In genomic region chr7:75403455-75404443, GRCh38 we compare ENCODE assay signal across 7 cellular contexts. TPM values are rescaled to one million over a fixed set of nuclear protein-coding genes. Genes with fewer than 3 reads are reported as not detected.
A peak's percentile ranks its signal among the peaks of the same experiment; 100 is the strongest.
DNase-seq lines count a peak whose midpoint lies in the region; ATAC-seq, FAIRE-seq and TF ChIP-seq lines count a peak whose summit lies in the region.
"Not testable (repeated sequence)": the region's sequence is repeated elsewhere in the genome, so short reads cannot be mapped to it uniquely, and the experiment has no call there.

No MANE protein-coding gene starts in this region.

- ATAC-seq in K562 (0 out of 3 replicates have a peak, but pooled peaks have one; percentile 5), Right ventricle myocardium superior (ENCODE audit: poor library complexity) (peak; percentile 82), left cardiac atrium (peak; percentile 21 to 39), left colon (peak; percentile 36), lower lobe of right lung (peak; percentile 92 to 94), pancreas (peak; percentile 88 to 93 (median 90)), upper lobe of left lung (ENCODE audit: low FRiP score in 2 of 2) (peak; percentile 58 to 91)

- H3K27me3 ChIP-seq in K562 (ENCODE audit: control insufficient read depth in 2 of 2, insufficient read depth in 2 of 2, low read length in 2 of 2); lower lobe of right lung (ENCODE audit: low read depth); pancreas; upper lobe of left lung: not testable (repeated sequence)

- not testable (repeated sequence) for H3K4me3 ChIP-seq in K562, lower lobe of right lung, pancreas, upper lobe of left lung

- not testable (repeated sequence) for DNase-seq in K562 (ENCODE audit: extremely low read depth in 1 of 4, low spot score in 3 of 4); Right ventricle myocardium superior; left cardiac atrium; left colon; lower lobe of right lung; pancreas; upper lobe of left lung

- BruUV-seq in K562 (replicated peaks; lab: Mats Ljungman, UMichigan), result not testable (repeated sequence)

- H3K4me2 ChIP-seq in K562 (ENCODE audit: insufficient read depth, low read length), result not testable (repeated sequence)

- not testable (repeated sequence) for H3K9me3 ChIP-seq in K562 (replicated peaks; ENCODE audit: control insufficient read depth, insufficient read depth, low read depth, low read length); lower lobe of right lung; pancreas; upper lobe of left lung

- not testable (repeated sequence) for TF ChIP-seq RAD21 in K562 (CRISPR knock-in tag; conservative IDR thresholded peaks at IDR 0.05 in 1 of 2, IDR thresholded peaks at IDR 0.05 in 1 of 2)

- TF ChIP-seq CTCF in K562 (IDR thresholded peaks at IDR 0.05 in 2 of 3, conservative IDR thresholded peaks at IDR 0.05 in 1 of 3; ENCODE audit: insufficient read depth in 2 of 3, low read depth in 1 of 3, low read length in 3 of 3); lower lobe of right lung (IDR thresholded peaks at IDR 0.05); pancreas (IDR thresholded peaks at IDR 0.05); upper lobe of left lung (IDR thresholded peaks at IDR 0.05): not testable (repeated sequence)

- TF ChIP-seq POLR2A in K562 (conservative IDR thresholded peaks at IDR 0.05); upper lobe of left lung (IDR thresholded peaks at IDR 0.05): not testable (repeated sequence)

- FAIRE-seq in K562 (lab: Jason Lieb, UNC); pancreas (lab: Jason Lieb, UNC): not testable (repeated sequence)

- H3K79me2 ChIP-seq in K562 (ENCODE audit: control insufficient read depth, insufficient read depth, low read length), result not testable (repeated sequence)

- intact Hi-C loops in K562 (cut with micrococcal nuclease); Right ventricle myocardium superior (cut with DNase I); left cardiac atrium (cut with DNase I); left colon (cut with DNase I, micrococcal nuclease); lower lobe of right lung (cut with DNase I); pancreas (cut with DNase I): not testable (repeated sequence)

- CTCF ChIA-PET in K562 (lab: Yijun Ruan, JAX; ENCODE audit: low intra/inter-chr PET ratio), result not testable (repeated sequence)

- POLR2A ChIA-PET in K562 (lab: Yijun Ruan, JAX), result not testable (repeated sequence)

- not testable (repeated sequence) for H3K9ac ChIP-seq in K562 (ENCODE audit: insufficient read depth in 1 of 2, low read depth in 2 of 2, low read length in 2 of 2)

- H2AFZ ChIP-seq in K562 (ENCODE audit: low read depth, low read length), result not testable (repeated sequence)

- H3K36me3 ChIP-seq in K562 (ENCODE audit: control insufficient read depth, insufficient read depth, low read length); lower lobe of right lung; pancreas; upper lobe of left lung: not testable (repeated sequence)

- H4K20me1 ChIP-seq in K562 (replicated peaks; ENCODE audit: control insufficient read depth, insufficient read depth, low read length), result not testable (repeated sequence)

- WGBS in K562 (ENCODE audit: insufficient coverage, low coverage, missing lambda C conversion rate), result no CpG with 5 or more reads among the region's 28 CpGs
- no CpG with 5 or more reads among the region's 28 CpGs for WGBS in pancreas, 2 donors
- no CpG with 5 or more reads among the region's 28 CpGs for WGBS in upper lobe of left lung, 2 donors

- not testable (repeated sequence) for H3K27ac ChIP-seq in K562 (ENCODE audit: extremely low read depth, low read depth, low read length); lower lobe of right lung; pancreas; upper lobe of left lung

- H3K4me1 ChIP-seq in K562 (replicated peaks in 1 of 2; ENCODE audit: control insufficient read depth in 2 of 2, insufficient read depth in 2 of 2, low read length in 2 of 2); lower lobe of right lung; pancreas; upper lobe of left lung: not testable (repeated sequence)

- in situ Hi-C loops in K562 (cut with MboI), result not testable (repeated sequence)

- H3K9me1 ChIP-seq in K562 (ENCODE audit: control insufficient read depth, insufficient read depth, low read length), result not testable (repeated sequence)

- not testable (repeated sequence) for TF ChIP-seq EP300 in K562 (IDR thresholded peaks at IDR 0.05; ENCODE audit: low read length); upper lobe of left lung (IDR thresholded peaks at IDR 0.05)

RNA-seq across cellular contexts. Expression of gene TRIM73, which starts 8.3 kb away (rescaled TPM):
- total RNA-seq in K562 (2011; cell fraction: chromatin; rRNA removed; ENCODE audit: low replicate concordance), result 1.1 and 4.1 TPM in 2 replicates
- 2.1 and 3.0 TPM in 2 replicates for total RNA-seq in K562 (2011; cell fraction: nucleolus; rRNA removed)
- total RNA-seq in K562 (2011; cell fraction: nucleoplasm; rRNA removed), result 1.9 and 2.1 TPM in 2 replicates
- 0.64 and 1.2 TPM in 2 replicates for total RNA-seq in K562 (2014; rRNA removed)
- 0.04 TPM in 1 of 2 replicates, not detected in the other for total RNA-seq in K562 (2014; rRNA removed; fragmentation: Illumina TruSeq; extraction: Trizol)
- 0.41 and 0.80 TPM in 2 replicates for total RNA-seq in K562 (2015; rRNA removed; fragmentation: Illumina TruSeq; extraction: Trizol)
- 1.2 and 1.4 TPM in 2 replicates for total RNA-seq in K562 (2021)
- 0.30 TPM in 1 of 2 replicates, not detected in the other for polyA plus RNA-seq in K562 (2011; rRNA removed)
- polyA plus RNA-seq in K562 (2011; cell fraction: cytosol; rRNA removed), result 0.03 and 0.42 TPM in 2 replicates
- 1.8 and 4.8 TPM in 2 replicates for polyA plus RNA-seq in K562 (2011; cell fraction: nucleus; rRNA removed)
- 0.52 and 4.5 TPM in 2 replicates for polyA plus RNA-seq in K562 (2012)
- 0.15 TPM in 1 of 2 replicates, not detected in the other for polyA plus RNA-seq in K562 (2014; fragmentation: Illumina TruSeq; extraction: Trizol)
- polyA plus RNA-seq in K562 (2014; fragmentation: Nextera tagmentation; extraction: Ambion mirVana), result not detected
- polyA plus RNA-seq in K562 (2014; rRNA removed), result 0.28 and 0.90 TPM in 2 replicates
- 0.14 TPM in 1 of 2 replicates, not detected in the other for polyA minus RNA-seq in K562 (2011; rRNA and poly(A)+ RNA removed)
- not detected in 2 replicates for polyA minus RNA-seq in K562 (2011; cell fraction: cytosol; rRNA and poly(A)+ RNA removed)
- 0.40 and 0.44 TPM in 2 replicates for polyA minus RNA-seq in K562 (2011; cell fraction: nucleus; rRNA and poly(A)+ RNA removed)
- total RNA-seq in Right ventricle myocardium superior, result 0.94 TPM
- total RNA-seq in left cardiac atrium, result 1 to 10 TPM in 1 of 2 donors, under 1 TPM in 1; 0.74 to 2.7 TPM
- 1 to 10 TPM; 4.2 to 6.4 TPM for total RNA-seq in left colon
- total RNA-seq in lower lobe of right lung, result 5.6 TPM
- 10 to 100 TPM in 1 of 6 donors, 1 to 10 TPM in 4, under 1 TPM in 1; 0.76 to 11.0 (median 3.3) TPM for total RNA-seq in pancreas
- 1 to 10 TPM; 4.7 to 6.8 TPM for polyA plus RNA-seq in pancreas
- 10 to 100 TPM in 1 of 6 donors, 1 to 10 TPM in 5; 1.4 to 10.5 (median 3.3) TPM for total RNA-seq in upper lobe of left lung

Comparison
In these comparisons a context has a peak if more than half of its experiments do, and no peak if none do; other contexts are left out.
1. ATAC-seq: peak in every context shown above with its lines; median percentile 93 in lower lobe of right lung; 90 in pancreas; 82 in Right ventricle myocardium superior; 74 in upper lobe of left lung; 36 in left colon; 30 in left cardiac atrium; 5 in K562.